Comparison of ENCODE assay signal across 8 cellular contexts in the genomic region with DNA sequence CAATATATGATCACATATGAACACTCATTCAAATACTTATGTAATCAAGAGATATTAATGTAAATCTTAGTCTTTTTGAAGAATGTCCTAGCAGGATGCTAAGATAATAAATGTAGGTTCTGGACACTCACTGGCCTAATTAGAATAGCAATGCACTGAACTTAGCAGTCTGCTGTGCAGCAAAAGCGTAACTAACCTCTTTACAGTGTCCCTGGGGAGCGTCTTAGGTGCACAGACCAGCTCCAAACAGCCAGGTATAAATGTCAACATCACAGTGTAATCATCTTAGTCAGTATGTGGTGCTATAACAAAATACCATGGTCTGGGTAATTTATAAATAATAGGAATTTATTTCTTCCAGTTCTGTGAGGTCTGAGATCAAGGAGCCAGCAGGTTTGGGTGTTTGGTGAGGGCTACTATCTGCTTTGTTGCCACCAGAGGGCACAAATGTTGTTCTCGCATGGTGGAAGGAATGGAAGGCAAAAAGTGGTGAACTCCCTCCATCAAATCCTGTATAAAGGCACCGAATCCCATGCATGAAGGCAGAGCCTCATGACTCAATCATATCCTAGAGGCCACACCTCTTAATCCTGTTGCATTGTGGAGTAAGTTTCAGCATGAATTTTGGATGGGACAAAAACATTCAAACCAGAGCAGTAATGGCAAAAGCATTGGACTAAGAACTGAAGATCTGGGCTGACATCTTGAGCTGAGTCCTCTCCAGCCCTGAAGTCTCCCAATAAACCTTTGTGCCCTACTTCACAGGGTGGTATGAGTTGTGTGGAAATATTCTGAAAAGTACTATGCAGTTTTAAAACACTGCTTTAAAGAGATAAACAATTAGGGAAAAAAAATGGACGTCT. TPM values are rescaled to one million over a fixed set of nuclear protein-coding genes. Genes with fewer than 3 reads are reported as not detected.
DNase-seq lines count a peak whose midpoint lies in the region; ATAC-seq and TF ChIP-seq lines count a peak whose summit lies in the region.

No MANE protein-coding gene starts in this region.

- no peak overlapping the region for H3K27ac Mint-ChIP-seq in activated naive CD4-positive, alpha-beta T cell treated with anti-CD3 and anti-CD28 coated beads for 36 hours
- H3K27ac Mint-ChIP-seq in stimulated activated naive CD8-positive, alpha-beta T cell treated with anti-CD3 and anti-CD28 coated beads, Interleukin-15, amount 100 ng/mL, for 72 hours, result no peak overlapping the region

- no peak for ATAC-seq in GM21619 (IDR thresholded peaks at IDR 0.05; ENCODE audit: unreplicated experiment)
- ATAC-seq in stimulated activated naive CD8-positive, alpha-beta T cell treated with anti-CD3 and anti-CD28 coated beads, Interleukin-15, amount 100 ng/mL, for 72 hours, result no peak

- no peak overlapping the region for H3K4me3 Mint-ChIP-seq in activated naive CD4-positive, alpha-beta T cell treated with anti-CD3 and anti-CD28 coated beads for 36 hours
- H3K4me3 Mint-ChIP-seq in stimulated activated naive CD8-positive, alpha-beta T cell treated with anti-CD3 and anti-CD28 coated beads, Interleukin-15, amount 100 ng/mL, for 72 hours, result no peak overlapping the region

- CTCF ChIA-PET in activated naive CD4-positive, alpha-beta T cell treated with anti-CD3 and anti-CD28 coated beads for 36 hours (lab: Charles Lee), result interaction anchor here (0.6 to 1.3 kb wide), 3 partner anchors 10 to 41 kb away, joined by 3 to 4 read pairs (median 3); no protein-coding TSS in a partner anchor

- peak; percentile 23 for TF ChIP-seq CTCF in colonic mucosa (IDR thresholded peaks at IDR 0.05)

- H3K36me3 Mint-ChIP-seq in activated naive CD4-positive, alpha-beta T cell treated with anti-CD3 and anti-CD28 coated beads for 36 hours (ENCODE audit: low read depth), result peaks cover 4% of the 10 kb centered on the region

- H3K9me3 ChIP-seq in colonic mucosa, result no peaks in the 10 kb centered on the region

- H3K9ac ChIP-seq in colonic mucosa (ENCODE audit: low read depth in 2 of 2, low read length in 2 of 2), result no peak overlapping the region

- H3K4me3 ChIP-seq in colonic mucosa, result no peak overlapping the region

- H3K4me1 ChIP-seq in colonic mucosa, result no peaks in the 10 kb centered on the region

- intact Hi-C loops in activated naive CD4-positive, alpha-beta T cell treated with anti-CD3 and anti-CD28 coated beads for 36 hours (cut with micrococcal nuclease), result no loop called here
- intact Hi-C loops in colonic mucosa (cut with DNase I), result no loop called here

- no peak overlapping the region for H3K27ac ChIP-seq in colonic mucosa

- no peaks in the 10 kb centered on the region for H3K4me1 Mint-ChIP-seq in activated naive CD4-positive, alpha-beta T cell treated with anti-CD3 and anti-CD28 coated beads for 36 hours (ENCODE audit: low read depth)
- H3K4me1 Mint-ChIP-seq in stimulated activated naive CD8-positive, alpha-beta T cell treated with anti-CD3 and anti-CD28 coated beads, Interleukin-15, amount 100 ng/mL, for 72 hours, result no peaks in the 10 kb centered on the region

- H3K27me3 ChIP-seq in colonic mucosa, result no peaks in the 10 kb centered on the region

- H3K36me3 ChIP-seq in colonic mucosa, result no peaks in the 10 kb centered on the region

- H3K9me3 Mint-ChIP-seq in activated naive CD4-positive, alpha-beta T cell treated with anti-CD3 and anti-CD28 coated beads for 36 hours, result no peaks in the 10 kb centered on the region
- H3K9me3 Mint-ChIP-seq in stimulated activated naive CD8-positive, alpha-beta T cell treated with anti-CD3 and anti-CD28 coated beads, Interleukin-15, amount 100 ng/mL, for 72 hours, result no peaks in the 10 kb centered on the region

- H3K27me3 Mint-ChIP-seq in activated naive CD4-positive, alpha-beta T cell treated with anti-CD3 and anti-CD28 coated beads for 36 hours (ENCODE audit: low read depth), result no peaks in the 10 kb centered on the region
- H3K27me3 Mint-ChIP-seq in stimulated activated naive CD8-positive, alpha-beta T cell treated with anti-CD3 and anti-CD28 coated beads, Interleukin-15, amount 100 ng/mL, for 72 hours, result no peaks in the 10 kb centered on the region

- DNase-seq in activated naive CD4-positive, alpha-beta T cell treated with anti-CD3 and anti-CD28 coated beads for 36 hours, result peak; percentile 20
- DNase-seq in activated naive CD4-positive, alpha-beta T cell treated with anti-CD3 and anti-CD28 coated beads, Interleukin-2, amount 50 U/mL, for 16 hours, result no peak
- DNase-seq in NCI-H2196 (lab: John Stamatoyannopoulos, UW; ENCODE audit: unreplicated experiment) (peak; percentile 24), colonic mucosa (no peak), stromal cell of bone marrow (ENCODE audit: low read depth) (peak; percentile 16)
- DNase-seq in activated CD4-positive, CD25-positive, alpha-beta regulatory T cell treated with anti-CD3 and anti-CD28 coated beads, Interleukin-2, amount 50 U/mL, for 72 hours, result no peak
- no peak for DNase-seq in stimulated activated naive CD8-positive, alpha-beta T cell treated with anti-CD3 and anti-CD28 coated beads, Interleukin-15, amount 100 ng/mL, for 72 hours

RNA-seq across cellular contexts. Expression of a gene that starts 41.8 kb away (rescaled TPM):
- 1 to 10 TPM; 3.1 to 3.6 TPM for total RNA-seq in activated naive CD4-positive, alpha-beta T cell treated with anti-CD3 and anti-CD28 coated beads for 36 hours
- total RNA-seq in colonic mucosa, result 10 to 100 TPM; 33.4 to 61.7 TPM

Comparison
In these comparisons a context has a peak if more than half of its experiments do, and no peak if none do; other contexts are left out.
1. DNase-seq: peak in activated naive CD4-positive, alpha-beta T cell treated with anti-CD3 and anti-CD28 coated beads for 36 hours (single experiment), NCI-H2196 (single experiment) and stromal cell of bone marrow (single experiment); none in activated naive CD4-positive, alpha-beta T cell treated with anti-CD3 and anti-CD28 coated beads, Interleukin-2, amount 50 U/mL, for 16 hours (single experiment), colonic mucosa (single experiment), activated CD4-positive, CD25-positive, alpha-beta regulatory T cell treated with anti-CD3 and anti-CD28 coated beads, Interleukin-2, amount 50 U/mL, for 72 hours (single experiment) and stimulated activated naive CD8-positive, alpha-beta T cell treated with anti-CD3 and anti-CD28 coated beads, Interleukin-15, amount 100 ng/mL, for 72 hours (0 of 2).
2. RNA of a gene that starts 41.8 kb away (total RNA-seq): 33.4 to 61.7 TPM in colonic mucosa; 3.1 to 3.6 TPM in activated naive CD4-positive, alpha-beta T cell treated with anti-CD3 and anti-CD28 coated beads for 36 hours; every median in the first group is over 4 times any median in the second.